ENCODE assay signal across 24 cellular contexts in the genomic region with DNA sequence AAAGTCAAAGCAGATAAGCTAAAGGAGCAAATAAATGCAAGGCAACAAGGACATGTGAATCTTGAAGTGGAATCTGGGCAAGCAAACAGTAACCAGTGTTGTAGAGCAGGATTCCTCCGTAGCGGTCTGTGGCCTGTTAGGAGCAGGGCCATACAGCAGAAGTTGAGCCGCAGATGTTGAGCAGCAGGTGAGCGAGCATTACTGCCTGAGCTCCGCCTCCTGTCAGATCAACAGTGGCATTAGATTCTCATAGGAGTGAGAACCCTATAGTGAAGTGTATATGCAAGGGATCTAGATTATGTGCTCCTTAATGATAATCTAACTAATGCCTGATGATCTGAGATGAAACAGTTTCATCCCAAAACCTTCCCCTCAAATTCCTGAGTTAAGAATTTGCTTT.
"Had no signal": no experiment of that assay in that cellular context is flagged by ENCODE, and none has a peak within 500 bp of the region (broad histone marks: within the 10 kb centered on the region; RNA-seq: fewer than 3 reads in every experiment).

No MANE protein-coding gene starts in this region.

- ATAC-seq: mucosa of descending colon; naive thymus-derived CD4-positive, alpha-beta T cell; natural killer cell treated with Interleukin-12 subunit alpha and Interleukin-12 subunit beta and Interleukin-15 and Interleukin-18, amount 100 ng/mL, for 72 hours; right lobe of liver; stimulated activated memory B cell treated with anti-CD40 and anti-IgM and Interleukin-4, amounts not matched to agents 10 μg/mL and 1 μg/mL and 100 μg/mL, for 72 hours; stimulated activated naive CD8-positive, alpha-beta T cell treated with anti-CD3 and anti-CD28 coated beads, Interleukin-15, amount 100 ng/mL, for 72 hours had no signal

- H3K36me3 Mint-ChIP-seq: naive thymus-derived CD4-positive, alpha-beta T cell; stimulated activated memory B cell treated with anti-CD40 and anti-IgM and Interleukin-4, amounts not matched to agents 10 μg/mL and 1 μg/mL and 100 μg/mL, for 72 hours had no signal

- H3K4me3 Mint-ChIP-seq: mesothelial cell of epicardium; naive thymus-derived CD4-positive, alpha-beta T cell; natural killer cell treated with Interleukin-12 subunit alpha and Interleukin-12 subunit beta and Interleukin-15 and Interleukin-18, amount 100 ng/mL, for 72 hours; stimulated activated memory B cell treated with anti-CD40 and anti-IgM and Interleukin-4, amounts not matched to agents 10 μg/mL and 1 μg/mL and 100 μg/mL, for 72 hours; stimulated activated naive CD8-positive, alpha-beta T cell treated with anti-CD3 and anti-CD28 coated beads, Interleukin-15, amount 100 ng/mL, for 72 hours had no signal

- H3K9me3 Mint-ChIP-seq: mesothelial cell of epicardium had no signal

- H3K4me1 ChIP-seq: left ventricle myocardium inferior, right atrium auricular region, right lobe of liver, transverse colon, upper lobe of left lung, vagina had no signal

- H3K27ac ChIP-seq: left ventricle myocardium inferior, ovary, right atrium auricular region, right lobe of liver, transverse colon, upper lobe of left lung, vagina had no signal

- DNase-seq: islet precursor cell; left ventricle myocardium inferior; mesendoderm; mucosa of descending colon; naive thymus-derived CD4-positive, alpha-beta T cell; ovary; right lobe of liver; stimulated activated CD4-positive, alpha-beta T cell treated with anti-CD3 and anti-CD28 coated beads, Interleukin-1b, Interleukin-23, amount 100 ng/mL, for 48 hours; stimulated activated CD4-positive, alpha-beta T cell treated with anti-CD3 and anti-CD28 coated beads, Interleukin-2, amount 100 ng/mL, for 48 hours; stimulated activated CD4-positive, alpha-beta T cell treated with anti-CD3 and anti-CD28 coated beads, Interleukin-4, amount 100 ng/mL, for 4 hours; stimulated activated CD8-positive, alpha-beta memory T cell treated with anti-CD3 and anti-CD28 coated beads, Interleukin-4, amount 100 ng/mL, for 48 hours; stimulated activated naive CD4-positive, alpha-beta T cell treated with Interleukin-2 at 50 U/mL for 16 hours; stimulated activated naive CD8-positive, alpha-beta T cell treated with anti-CD3 and anti-CD28 coated beads, Interleukin-15, amount 100 ng/mL, for 72 hours; substantia nigra; transverse colon had no signal

- H3K4me2 ChIP-seq: smooth muscle cell had no signal

- H3K36me3 ChIP-seq: left ventricle myocardium inferior, ovary, right atrium auricular region, right lobe of liver, transverse colon, upper lobe of left lung, vagina had no signal

- H3K27me3 Mint-ChIP-seq: naive thymus-derived CD4-positive, alpha-beta T cell; natural killer cell treated with Interleukin-12 subunit alpha and Interleukin-12 subunit beta and Interleukin-15 and Interleukin-18, amount 100 ng/mL, for 72 hours; progenitor cell of endocrine pancreas; stimulated activated memory B cell treated with anti-CD40 and anti-IgM and Interleukin-4, amounts not matched to agents 10 μg/mL and 1 μg/mL and 100 μg/mL, for 72 hours; stimulated activated naive CD8-positive, alpha-beta T cell treated with anti-CD3 and anti-CD28 coated beads, Interleukin-15, amount 100 ng/mL, for 72 hours had no signal

- H3K27ac Mint-ChIP-seq: mesothelial cell of epicardium; naive thymus-derived CD4-positive, alpha-beta T cell; natural killer cell treated with Interleukin-12 subunit alpha and Interleukin-12 subunit beta and Interleukin-15 and Interleukin-18, amount 100 ng/mL, for 72 hours; progenitor cell of endocrine pancreas; stimulated activated memory B cell treated with anti-CD40 and anti-IgM and Interleukin-4, amounts not matched to agents 10 μg/mL and 1 μg/mL and 100 μg/mL, for 72 hours; stimulated activated naive CD8-positive, alpha-beta T cell treated with anti-CD3 and anti-CD28 coated beads, Interleukin-15, amount 100 ng/mL, for 72 hours had no signal

- H3K27me3 ChIP-seq: ovary, right atrium auricular region, right lobe of liver, transverse colon, upper lobe of left lung, vagina had no signal

- H3K4me3 ChIP-seq: left ventricle myocardium inferior, lung, mucosa of descending colon, ovary, right atrium auricular region, right lobe of liver, smooth muscle cell, transverse colon, upper lobe of left lung, vagina had no signal

- H3K4me1 Mint-ChIP-seq: mesothelial cell of epicardium; naive thymus-derived CD4-positive, alpha-beta T cell; stimulated activated memory B cell treated with anti-CD40 and anti-IgM and Interleukin-4, amounts not matched to agents 10 μg/mL and 1 μg/mL and 100 μg/mL, for 72 hours; stimulated activated naive CD8-positive, alpha-beta T cell treated with anti-CD3 and anti-CD28 coated beads, Interleukin-15, amount 100 ng/mL, for 72 hours had no signal
